ENCODE assay signal across 8 cellular contexts in the genomic region with DNA sequence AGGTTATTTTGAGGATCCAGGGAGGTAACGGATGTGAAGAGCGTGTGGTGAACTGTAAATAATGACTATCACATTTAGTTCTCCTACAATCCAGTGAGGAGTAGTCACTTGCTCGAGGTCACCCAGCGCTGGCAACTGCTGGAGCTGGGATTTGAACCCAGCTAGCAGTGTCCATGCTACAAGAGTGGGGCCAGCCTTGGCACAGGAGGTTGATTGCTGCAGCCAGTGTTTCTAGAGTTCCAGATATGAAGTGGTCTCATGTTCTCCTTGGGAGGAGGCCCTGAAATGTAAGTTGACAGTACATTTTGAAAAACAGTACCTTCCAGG. TPM values are rescaled to one million over a fixed set of nuclear protein-coding genes. Genes with fewer than 3 reads are reported as not detected.
DNase-seq lines count a peak whose midpoint lies in the region; ATAC-seq and TF ChIP-seq lines count a peak whose summit lies in the region.

No MANE protein-coding gene starts in this region.

- H3K4me1 ChIP-seq in DND-41 (ENCODE audit: insufficient read depth, low read length) (peaks cover 67% of the 10 kb centered on the region), cardiac muscle cell (ENCODE audit: low read depth) (peaks cover 21% of the 10 kb centered on the region)

- H3K36me3 Mint-ChIP-seq in activated CD8-positive, alpha-beta T cell treated with anti-CD3 and anti-CD28 coated beads, Interleukin-2, amount 10 ng/mL, durations not matched to agents 7 days and 5 days (ENCODE audit: low read depth): peaks cover 46% of the 10 kb centered on the region

- peak overlapping the region; percentile 86 for H3K9ac ChIP-seq in DND-41 (ENCODE audit: low read depth, low read length)

- peaks cover 74% of the 10 kb centered on the region for H3K4me1 Mint-ChIP-seq in activated CD8-positive, alpha-beta T cell treated with anti-CD3 and anti-CD28 coated beads, Interleukin-2, amount 10 ng/mL, durations not matched to agents 7 days and 5 days (ENCODE audit: low read depth)

- POLR2A ChIA-PET in activated CD8-positive, alpha-beta T cell treated with anti-CD3 and anti-CD28 coated beads, Interleukin-2, amount 10 ng/mL, durations not matched to agents 7 days and 5 days (lab: Charles Lee): interaction anchor here (1.1 to 3.8 kb wide), 6 partner anchors 9 to 69 kb away, joined by 3 to 59 read pairs (median 8); no protein-coding TSS in a partner anchor

- H3K9me3 Mint-ChIP-seq in activated CD8-positive, alpha-beta T cell treated with anti-CD3 and anti-CD28 coated beads, Interleukin-2, amount 10 ng/mL, durations not matched to agents 7 days and 5 days (ENCODE audit: insufficient read depth): no peaks in the 10 kb centered on the region

- peaks cover 3% of the 10 kb centered on the region; the same call in 1 of the 2 replicates for H4K20me1 ChIP-seq in DND-41 (ENCODE audit: insufficient read depth, low read length)

- H3K27ac ChIP-seq in DND-41 (ENCODE audit: low read length) (peak overlapping the region; percentile 92), cardiac muscle cell (peak overlapping the region; percentile 99)

- H3K27ac Mint-ChIP-seq in activated CD8-positive, alpha-beta T cell treated with anti-CD3 and anti-CD28 coated beads, Interleukin-2, amount 10 ng/mL, durations not matched to agents 7 days and 5 days: peak overlapping the region; percentile 97

- TF ChIP-seq CTCF in DND-41 (IDR thresholded peaks at IDR 0.05; ENCODE audit: borderline replicate concordance, extremely low read depth, low read length, poor library complexity, severe bottlenecking) (no peak), cardiac muscle cell (IDR thresholded peaks at IDR 0.05; ENCODE audit: low read depth, low read length) (no peak)

- DNase-seq in DND-41 (peak; percentile 47), HT-29 (ENCODE audit: low spot score) (peak; percentile 53), cardiac muscle cell (ENCODE audit: low read depth in 1 of 2, low spot score in 1 of 2) (peak in 1 of 2 donors; percentile 44), renal cortical epithelial cell (ENCODE audit: low read depth) (peak; percentile 49), NCI-H2107 treated with DMSO at 0.1 percent for 48 hours (lab: John Stamatoyannopoulos, UW; ENCODE audit: unreplicated experiment) (no peak)
- no peak for DNase-seq in activated CD8-positive, alpha-beta T cell treated with anti-CD3 and anti-CD28 coated beads, Interleukin-2, amount 10 ng/mL, durations not matched to agents 7 days and 5 days
- DNase-seq in activated effector memory CD4-positive, alpha-beta T cell treated with Interleukin-2 at 50 U/mL for 16 hours: no peak

- H3K36me3 ChIP-seq in DND-41 (ENCODE audit: insufficient read depth, low read length): peaks cover 39% of the 10 kb centered on the region
- no peaks in the 10 kb centered on the region for H3K36me3 ChIP-seq in cardiac muscle cell

- H3K9me3 ChIP-seq in DND-41 (ENCODE audit: insufficient read depth, low read length, severe bottlenecking) (no peaks in the 10 kb centered on the region), cardiac muscle cell (ENCODE audit: low read depth) (no peaks in the 10 kb centered on the region)

- H3K4me3 ChIP-seq in DND-41 (ENCODE audit: low read depth in 1 of 2, low read length in 2 of 2): peak overlapping the region; percentile 41 to 70; a peak in 3 of 4 replicates
- peak overlapping the region; percentile 79 for H3K4me3 ChIP-seq in cardiac muscle cell

- peaks cover 43% of the 10 kb centered on the region for H3K79me2 ChIP-seq in DND-41 (ENCODE audit: insufficient read depth, low read length)

- H3K27me3 Mint-ChIP-seq in activated CD8-positive, alpha-beta T cell treated with anti-CD3 and anti-CD28 coated beads, Interleukin-2, amount 10 ng/mL, durations not matched to agents 7 days and 5 days (ENCODE audit: low read depth): peaks cover 3% of the 10 kb centered on the region

- CTCF ChIA-PET in activated CD8-positive, alpha-beta T cell treated with anti-CD3 and anti-CD28 coated beads, Interleukin-2, amount 10 ng/mL, durations not matched to agents 7 days and 5 days (lab: Charles Lee): interaction anchor here (0.9 to 12.4 kb wide), 23 partner anchors 11 to 564 kb away, joined by 3 to 214 read pairs (median 6); partner anchors contain the start of genes CA9, CD72, CREB3 and RGP1

- H3K27me3 ChIP-seq in DND-41 (ENCODE audit: insufficient read depth, low read length, poor library complexity) (no peaks in the 10 kb centered on the region), cardiac muscle cell (no peaks in the 10 kb centered on the region)

- H3K4me3 Mint-ChIP-seq in activated CD8-positive, alpha-beta T cell treated with anti-CD3 and anti-CD28 coated beads, Interleukin-2, amount 10 ng/mL, durations not matched to agents 7 days and 5 days: peak overlapping the region; percentile 92

- ATAC-seq in DND-41 (ENCODE audit: insufficient read depth, low read depth) (peak; percentile 8), HG03378 (IDR thresholded peaks at IDR 0.05; ENCODE audit: unreplicated experiment) (no peak)
- ATAC-seq in activated CD8-positive, alpha-beta T cell treated with anti-CD3 and anti-CD28 coated beads, Interleukin-2, amount 10 ng/mL, durations not matched to agents 7 days and 5 days: no peak

- peak overlapping the region; percentile 72 for H2AFZ ChIP-seq in DND-41 (ENCODE audit: low read depth, low read length)

- H3K4me2 ChIP-seq in DND-41 (ENCODE audit: insufficient read depth, low read length): peak overlapping the region; percentile 75

RNA-seq across cellular contexts. Expression of gene CCDC107, which starts 0.8 kb away (rescaled TPM):
- total RNA-seq in HT-29 (2014; rRNA removed; shearing (Covaris generic)): 19.7 and 19.9 TPM in 2 replicates
- total RNA-seq in activated CD8-positive, alpha-beta T cell treated with anti-CD3 and anti-CD28 coated beads, Interleukin-2, amount 10 ng/mL, durations not matched to agents 7 days and 5 days: 10 to 100 TPM; 34.8 to 36.8 TPM
- 26.5 and 29.3 TPM in 2 replicates for total RNA-seq in cardiac muscle cell
- polyA plus RNA-seq in cardiac muscle cell: 68.5 and 75.1 TPM in 2 replicates
- 11.9 and 24.8 TPM in 2 replicates for total RNA-seq in renal cortical epithelial cell

RNA-seq across cellular contexts. Expression of gene RMRP, which starts 1.0 kb away (rescaled TPM):
- 23,916 and 27,637 TPM in 2 replicates for total RNA-seq in HT-29 (2014; rRNA removed; shearing (Covaris generic))
- total RNA-seq in activated CD8-positive, alpha-beta T cell treated with anti-CD3 and anti-CD28 coated beads, Interleukin-2, amount 10 ng/mL, durations not matched to agents 7 days and 5 days: over 10,000 TPM in 1 of 2 experiments, 1,000 to 10,000 TPM in 1; 7,126 to 12,592 TPM
- total RNA-seq in cardiac muscle cell (6,299 and 17,487 TPM in 2 replicates), renal cortical epithelial cell (5,792 and 14,792 TPM in 2 replicates)
- polyA plus RNA-seq in cardiac muscle cell: not detected in 2 replicates

RNA-seq across cellular contexts. Expression of gene ARHGEF39, which starts 6.1 kb away (rescaled TPM):
- total RNA-seq in HT-29 (2014; rRNA removed; shearing (Covaris generic)): 16.2 and 23.4 TPM in 2 replicates
- total RNA-seq in activated CD8-positive, alpha-beta T cell treated with anti-CD3 and anti-CD28 coated beads, Interleukin-2, amount 10 ng/mL, durations not matched to agents 7 days and 5 days: 10 to 100 TPM; 17.2 to 17.3 TPM
- total RNA-seq in cardiac muscle cell (1.5 and 12.6 TPM in 2 replicates), renal cortical epithelial cell (0.25 and 9.9 TPM in 2 replicates)
- 5.6 and 36.9 TPM in 2 replicates for polyA plus RNA-seq in cardiac muscle cell

RNA-seq across cellular contexts. Expression of gene SIT1, which starts 8.1 kb away (rescaled TPM):
- not detected in 2 replicates for total RNA-seq in HT-29 (2014; rRNA removed; shearing (Covaris generic))
- 100 to 1,000 TPM; 213 to 220 TPM for total RNA-seq in activated CD8-positive, alpha-beta T cell treated with anti-CD3 and anti-CD28 coated beads, Interleukin-2, amount 10 ng/mL, durations not matched to agents 7 days and 5 days
- total RNA-seq in cardiac muscle cell: not detected in 2 replicates
- 0.21 and 0.46 TPM in 2 replicates for polyA plus RNA-seq in cardiac muscle cell
- total RNA-seq in renal cortical epithelial cell: not detected in 2 replicates

RNA-seq across cellular contexts. Expression of gene CA9, which starts 14.9 kb away (rescaled TPM):
- total RNA-seq in HT-29 (2014; rRNA removed; shearing (Covaris generic)): 82.8 and 95.4 TPM in 2 replicates
- total RNA-seq in activated CD8-positive, alpha-beta T cell treated with anti-CD3 and anti-CD28 coated beads, Interleukin-2, amount 10 ng/mL, durations not matched to agents 7 days and 5 days: 1 to 10 TPM in 1 of 2 experiments, under 1 TPM in 1; 0.50 to 1.3 TPM
- total RNA-seq in cardiac muscle cell (2.4 and 3.1 TPM in 2 replicates), renal cortical epithelial cell (6.8 and 6.9 TPM in 2 replicates)
- polyA plus RNA-seq in cardiac muscle cell: 2.6 and 4.9 TPM in 2 replicates

Comparison
In these comparisons a context has a peak if more than half of its experiments do, and no peak if none do; other contexts are left out.
1. DNase-seq: peak in DND-41 (single experiment), HT-29 (single experiment) and renal cortical epithelial cell (single experiment); none in activated CD8-positive, alpha-beta T cell treated with anti-CD3 and anti-CD28 coated beads, Interleukin-2, amount 10 ng/mL, durations not matched to agents 7 days and 5 days (single experiment), NCI-H2107 treated with DMSO at 0.1 percent for 48 hours (single experiment) and activated effector memory CD4-positive, alpha-beta T cell treated with Interleukin-2 at 50 U/mL for 16 hours (single experiment).